ENCODE assay signal across 8 cellular contexts in genomic region chr11:59614277-59615131, GRCh38. TPM values are rescaled to one million over a fixed set of nuclear protein-coding genes. Genes with fewer than 3 reads are reported as not detected.
A peak's percentile ranks its signal among the peaks of the same experiment; 100 is the strongest.
DNase-seq lines count a peak whose midpoint lies in the region; ATAC-seq and TF ChIP-seq lines count a peak whose summit lies in the region.

No MANE protein-coding gene starts in this region.

- peaks cover 23% of the 10 kb centered on the region for H3K4me1 ChIP-seq in hepatocyte (ENCODE audit: insufficient read depth)

- H3K9me3 ChIP-seq in hepatocyte (ENCODE audit: low read depth), result no peaks in the 10 kb centered on the region

- no peak overlapping the region for H2AFZ ChIP-seq in hepatocyte

- peak overlapping the region; percentile 90 for H3K4me2 ChIP-seq in hepatocyte

- H3K9me2 ChIP-seq in hepatocyte (replicated peaks; ENCODE audit: insufficient read depth), result no peaks in the 10 kb centered on the region

- peak; percentile 43 for DNase-seq in NCI-H146 (lab: John Stamatoyannopoulos, UW)
- DNase-seq in NCI-H146 treated with DMSO at 0.1 percent for 48 hours (lab: John Stamatoyannopoulos, UW; ENCODE audit: unreplicated experiment), result no peak
- peak; percentile 4 for DNase-seq in hepatocyte (ENCODE audit: low spot score)
- no peak for DNase-seq in stimulated activated effector memory CD8-positive, alpha-beta T cell treated with anti-CD3 and anti-CD28 coated beads, Interleukin-12 subunit alpha, Interleukin-12 subunit beta, amount 100 ng/mL, for 72 hours (ENCODE audit: low spot score in 2 of 2)
- no peak for DNase-seq in effector CD8-positive, alpha-beta T cell (lab: John Stamatoyannopoulos, UW)
- no peak for DNase-seq in NCI-H1436 treated with DMSO at 0.1 percent for 48 hours (lab: John Stamatoyannopoulos, UW)

- peaks cover 58% of the 10 kb centered on the region for H3K79me2 ChIP-seq in hepatocyte

- peaks cover 34% of the 10 kb centered on the region for H3K4me1 Mint-ChIP-seq in stimulated activated effector memory CD8-positive, alpha-beta T cell treated with anti-CD3 and anti-CD28 coated beads, Interleukin-12 subunit alpha, Interleukin-12 subunit beta, amount 100 ng/mL, for 72 hours

- ATAC-seq in stimulated activated effector memory CD8-positive, alpha-beta T cell treated with anti-CD3 and anti-CD28 coated beads, Interleukin-12 subunit alpha, Interleukin-12 subunit beta, amount 100 ng/mL, for 72 hours, result no peak
- ATAC-seq in HG03135 (IDR thresholded peaks at IDR 0.05; ENCODE audit: unreplicated experiment), result no peak

- no peaks in the 10 kb centered on the region for H3K27me3 ChIP-seq in hepatocyte

- peak overlapping the region; percentile 93 for H3K4me3 Mint-ChIP-seq in stimulated activated effector memory CD8-positive, alpha-beta T cell treated with anti-CD3 and anti-CD28 coated beads, Interleukin-12 subunit alpha, Interleukin-12 subunit beta, amount 100 ng/mL, for 72 hours

- H4K20me1 ChIP-seq in hepatocyte (ENCODE audit: insufficient read depth, poor library complexity, severe bottlenecking), result peaks cover 38% of the 10 kb centered on the region

- H3K9me3 Mint-ChIP-seq in stimulated activated effector memory CD8-positive, alpha-beta T cell treated with anti-CD3 and anti-CD28 coated beads, Interleukin-12 subunit alpha, Interleukin-12 subunit beta, amount 100 ng/mL, for 72 hours, result no peaks in the 10 kb centered on the region

- no peaks in the 10 kb centered on the region for H3K36me3 ChIP-seq in hepatocyte (replicated peaks; ENCODE audit: insufficient read depth, low read depth)

- no peak for TF ChIP-seq CTCF in VCaP (conservative IDR thresholded peaks at IDR 0.05)
- no peak for TF ChIP-seq CTCF in hepatocyte (IDR thresholded peaks at IDR 0.05; ENCODE audit: poor library complexity)

- H3K36me3 Mint-ChIP-seq in stimulated activated effector memory CD8-positive, alpha-beta T cell treated with anti-CD3 and anti-CD28 coated beads, Interleukin-12 subunit alpha, Interleukin-12 subunit beta, amount 100 ng/mL, for 72 hours, result peaks cover 59% of the 10 kb centered on the region

- WGBS in hepatocyte (ENCODE audit: low lambda C conversion rate, missing lambda C conversion rate), result 20% methylated on average over 14 of the region's 14 CpGs

- H3K27ac Mint-ChIP-seq in stimulated activated effector memory CD8-positive, alpha-beta T cell treated with anti-CD3 and anti-CD28 coated beads, Interleukin-12 subunit alpha, Interleukin-12 subunit beta, amount 100 ng/mL, for 72 hours, result peak overlapping the region; percentile 88

- H3K27ac ChIP-seq in VCaP (peak overlapping the region; percentile 95), hepatocyte (peak overlapping the region; percentile 89)

- peak overlapping the region; percentile 69 for H3K4me3 ChIP-seq in hepatocyte

RNA-seq across cellular contexts. Expression of gene OSBP, which starts 1.1 kb away (rescaled TPM):
- 40.0 and 43.8 TPM in 2 replicates for total RNA-seq in hepatocyte
- 28.6 and 33.0 TPM in 2 replicates for polyA plus RNA-seq in hepatocyte

RNA-seq across cellular contexts. Expression of gene PATL1, which starts 54.3 kb away (rescaled TPM):
- 19.7 and 21.6 TPM in 2 replicates for total RNA-seq in hepatocyte
- 17.1 and 19.9 TPM in 2 replicates for polyA plus RNA-seq in hepatocyte

Comparison
In these comparisons a context has a peak if more than half of its experiments do, and no peak if none do; other contexts are left out.
1. DNase-seq: peak in NCI-H146 (single experiment) and hepatocyte (single experiment); none in NCI-H146 treated with DMSO at 0.1 percent for 48 hours (single experiment), stimulated activated effector memory CD8-positive, alpha-beta T cell treated with anti-CD3 and anti-CD28 coated beads, Interleukin-12 subunit alpha, Interleukin-12 subunit beta, amount 100 ng/mL, for 72 hours (0 of 2), effector CD8-positive, alpha-beta T cell (single experiment) and NCI-H1436 treated with DMSO at 0.1 percent for 48 hours (single experiment).